In genomic region chr15:74377831-74378766, GRCh38 we compare ENCODE assay signal across 21 cellular contexts. TPM values are rescaled to one million over a fixed set of nuclear protein-coding genes. Genes with fewer than 3 reads are reported as not detected.
DNase-seq lines count a peak whose midpoint lies in the region; ATAC-seq, FAIRE-seq and TF ChIP-seq lines count a peak whose summit lies in the region.
"Had no signal": no experiment of that assay in that cellular context is flagged by ENCODE, and none has a peak within 500 bp of the region (broad histone marks: within the 10 kb centered on the region; RNA-seq: fewer than 3 reads in every experiment).

No MANE protein-coding gene starts in this region.

- no peak overlapping the region for H3K4me3 ChIP-seq in K562
- no peak overlapping the region for H3K4me3 ChIP-seq in smooth muscle cell
- H3K4me3 ChIP-seq: body of pancreas, stomach, transverse colon had no signal

- H3K36me3 Mint-ChIP-seq in HFFc6 (ENCODE audit: low read depth) = no peaks in the 10 kb centered on the region

- no peaks in the 10 kb centered on the region for H3K9me3 Mint-ChIP-seq in HFFc6
- H3K9me3 Mint-ChIP-seq: effector memory CD8-positive, alpha-beta T cell; neural crest cell had no signal

- no peak for TF ChIP-seq CTCF in HFFc6 (IDR thresholded peaks at IDR 0.05)
- no peak for TF ChIP-seq CTCF in K562 (IDR thresholded peaks at IDR 0.05 in 2 of 3, conservative IDR thresholded peaks at IDR 0.05 in 1 of 3; ENCODE audit: insufficient read depth in 2 of 3, low read depth in 1 of 3, low read length in 3 of 3)
- TF ChIP-seq CTCF in smooth muscle cell (IDR thresholded peaks at IDR 0.05; ENCODE audit: borderline replicate concordance, insufficient read depth, poor library complexity, severe bottlenecking) = no peak

- H3K9me3 ChIP-seq in K562 (replicated peaks; ENCODE audit: control insufficient read depth, insufficient read depth, low read depth, low read length) (no peaks in the 10 kb centered on the region), smooth muscle cell (replicated peaks; ENCODE audit: low read depth) (no peaks in the 10 kb centered on the region)
- H3K9me3 ChIP-seq: body of pancreas, stomach, transverse colon had no signal

- H3K79me2 ChIP-seq in K562 (ENCODE audit: control insufficient read depth, insufficient read depth, low read length) (no peaks in the 10 kb centered on the region), smooth muscle cell (ENCODE audit: low read depth) (no peaks in the 10 kb centered on the region)

- peaks cover 4% of the 10 kb centered on the region; the same call in 1 of the 2 replicates for H3K27me3 Mint-ChIP-seq in HFFc6 (ENCODE audit: insufficient read depth)

- H3K36me3 ChIP-seq in K562 (ENCODE audit: control insufficient read depth, insufficient read depth, low read length) (no peaks in the 10 kb centered on the region), smooth muscle cell (ENCODE audit: low read depth) (no peaks in the 10 kb centered on the region)
- H3K36me3 ChIP-seq: stomach, transverse colon had no signal

- H3K4me1 ChIP-seq in K562 (replicated peaks in 1 of 2; ENCODE audit: control insufficient read depth in 2 of 2, insufficient read depth in 2 of 2, low read length in 2 of 2) = peaks cover 14 to 27% of the 10 kb centered on the region in 2 experiments; a peak in 4 of 5 replicates
- H3K4me1 ChIP-seq in smooth muscle cell (ENCODE audit: low read depth) = no peaks in the 10 kb centered on the region

- no peaks in the 10 kb centered on the region for H3K27me3 ChIP-seq in K562 (ENCODE audit: control insufficient read depth in 2 of 2, insufficient read depth in 2 of 2, low read length in 2 of 2)
- H3K27me3 ChIP-seq in smooth muscle cell (ENCODE audit: low read depth) = no peaks in the 10 kb centered on the region
- H3K27me3 ChIP-seq: body of pancreas had no signal

- no peaks in the 10 kb centered on the region for H3F3A ChIP-seq in smooth muscle cell (ENCODE audit: low read depth)

- DNase-seq in activated effector memory CD4-positive, alpha-beta T cell treated with anti-CD3 and anti-CD28 coated beads, Interleukin-2, amount 50 U/mL, for 16 hours = peak; percentile 44
- DNase-seq in activated effector memory CD4-positive, alpha-beta T cell treated with Interleukin-2 at 50 U/mL for 16 hours = no peak
- DNase-seq in HFFc6 (no peak), K562 (ENCODE audit: extremely low read depth in 1 of 4, low spot score in 3 of 4) (no peak), smooth muscle cell (lab: John Stamatoyannopoulos, UW; ENCODE audit: unreplicated experiment) (no peak), CD1c-positive myeloid dendritic cell (ENCODE audit: extremely low spot score) (no peak)
- DNase-seq: activated CD4-positive, alpha-beta T cell treated with anti-CD3 and anti-CD28 coated beads for 1 hour; body of pancreas; effector memory CD8-positive, alpha-beta T cell; HCEC 1CT; midbrain; NCI-H2029; NCI-H446 treated with DMSO at 0.1 percent for 48 hours; NK-92 treated with Interleukin-12 subunit alpha and Interleukin-12 subunit beta, amount 100 ng/mL, for 24 hours; stomach; transverse colon had no signal

- ATAC-seq in K562 (no peak), HG02938 (IDR thresholded peaks at IDR 0.05; ENCODE audit: unreplicated experiment) (no peak), HG02840 (IDR thresholded peaks at IDR 0.05; ENCODE audit: low FRiP score, unreplicated experiment) (no peak)
- ATAC-seq: body of pancreas; effector memory CD8-positive, alpha-beta T cell had no signal

- no peak for TF ChIP-seq RAD21 in K562 (CRISPR knock-in tag; conservative IDR thresholded peaks at IDR 0.05 in 1 of 2, IDR thresholded peaks at IDR 0.05 in 1 of 2)

- whole genome bisulfite sequencing in K562 (ENCODE audit: insufficient coverage, low coverage, missing lambda C conversion rate) = 22% methylated on average over 13 of the region's 15 CpGs
- WGBS in smooth muscle cell (ENCODE audit: low lambda C conversion rate) = 84% methylated on average over 15 of the region's 15 CpGs

- intact Hi-C loops in K562 (cut with micrococcal nuclease) = loop anchor here (10.0 kb wide), 1 partner anchor 577 kb away; the partner anchor contains the start of gene RPP25

- CTCF ChIA-PET in K562 (lab: Yijun Ruan, JAX; ENCODE audit: low intra/inter-chr PET ratio) = interaction anchor here (0.5 to 0.6 kb wide), 2 partner anchors 107 to 637 kb away, joined by 3 to 5 read pairs; no protein-coding TSS in a partner anchor

- H4K20me1 ChIP-seq in K562 (replicated peaks; ENCODE audit: control insufficient read depth, insufficient read depth, low read length) = 0 out of 2 replicates have a peak, but pooled peaks cover 3% of the 10 kb centered on the region
- no peaks in the 10 kb centered on the region for H4K20me1 ChIP-seq in smooth muscle cell (ENCODE audit: low read depth)

- peaks cover 47% of the 10 kb centered on the region for H3K4me1 Mint-ChIP-seq in HFFc6 (ENCODE audit: low read depth)

- H2AFZ ChIP-seq in K562 (ENCODE audit: low read depth, low read length) (no peak overlapping the region), smooth muscle cell (ENCODE audit: low read depth) (no peak overlapping the region)

- in situ Hi-C loops in K562 (cut with MboI) = loop anchor here (5.0 kb wide), 1 partner anchor 389 kb away; no protein-coding TSS in a partner anchor

- no peak for FAIRE-seq in K562 (lab: Jason Lieb, UNC)

- H3K4me3 Mint-ChIP-seq in HFFc6 = no peak overlapping the region
- H3K4me3 Mint-ChIP-seq: effector memory CD8-positive, alpha-beta T cell; neural crest cell had no signal

- peak overlapping the region in 1 of 2 experiments; percentile 50; a peak in 1 of 4 replicates for H3K9ac ChIP-seq in K562 (ENCODE audit: insufficient read depth in 1 of 2, low read depth in 2 of 2, low read length in 2 of 2)
- H3K9ac ChIP-seq in smooth muscle cell (ENCODE audit: low read depth) = peak overlapping the region; percentile 84
- H3K9ac ChIP-seq: KMS-11 had no signal

- H3K27ac ChIP-seq in K562 (ENCODE audit: extremely low read depth, low read depth, low read length) (no peak overlapping the region), smooth muscle cell (ENCODE audit: low read depth) (peak overlapping the region; percentile 94)
- H3K27ac ChIP-seq: body of pancreas, KMS-11, stomach, transverse colon had no signal

- POLR2A ChIA-PET in K562 (lab: Yijun Ruan, JAX) = interaction anchor here (0.8 to 1.0 kb wide), 3 partner anchors 51 to 246 kb away, joined by 3 read pairs; no protein-coding TSS in a partner anchor

- no peaks in the 10 kb centered on the region for H3K9me1 ChIP-seq in K562 (ENCODE audit: control insufficient read depth, insufficient read depth, low read length)

- no peak for TF ChIP-seq EP300 in K562 (IDR thresholded peaks at IDR 0.05; ENCODE audit: low read length)

- H3K27ac Mint-ChIP-seq in HFFc6 = peak overlapping the region; percentile 31; the same call in 1 of the 2 replicates
- H3K27ac Mint-ChIP-seq: effector memory CD8-positive, alpha-beta T cell; progenitor cell of endocrine pancreas had no signal

- no peak for TF ChIP-seq POLR2A in K562 (conservative IDR thresholded peaks at IDR 0.05)

- BruUV-seq in K562 (replicated peaks; lab: Mats Ljungman, UMichigan) = no TSS peak

- no peak overlapping the region for H3K4me2 ChIP-seq in K562 (ENCODE audit: insufficient read depth, low read length)
- peak overlapping the region; percentile 53 for H3K4me2 ChIP-seq in smooth muscle cell
- H3K4me2 ChIP-seq: KMS-11 had no signal

RNA-seq across cellular contexts. Expression of gene CYP11A1, which starts 10.7 kb away (rescaled TPM):
- total RNA-seq in HFFc6 (2021; fragmentation: NEBNext Ultra II Directional; extraction: Animal tissue kit (Norgen Biotek cat#: 25700)) = under 1 TPM in 4 of 6 experiments, not detected in 2; 0.12 to 0.17 (median 0.14) TPM
- 0.21 TPM in 1 of 2 replicates, not detected in the other for total RNA-seq in K562 (2011; cell fraction: chromatin; rRNA removed; ENCODE audit: low replicate concordance)
- total RNA-seq in K562 (2011; cell fraction: nucleolus; rRNA removed) = not detected in 2 replicates
- not detected in 2 replicates for total RNA-seq in K562 (2011; cell fraction: nucleoplasm; rRNA removed)
- total RNA-seq in K562 (2014; rRNA removed) (0.12 TPM in 1 of 2 replicates, not detected in the other), K562 (2014; rRNA removed; fragmentation: Illumina TruSeq; extraction: Trizol) (not detected in 2 replicates), K562 (2015; rRNA removed; fragmentation: Illumina TruSeq; extraction: Trizol) (not detected in 2 replicates), K562 (2021) (0.16 and 0.25 TPM in 2 replicates), smooth muscle cell (2.2 and 6.6 TPM in 2 replicates)
- polyA plus RNA-seq in K562 (2011; rRNA removed) (0.23 and 0.24 TPM in 2 replicates), K562 (2014; fragmentation: Illumina TruSeq; extraction: Trizol) (0.06 TPM in 1 of 2 replicates, not detected in the other), K562 (2014; fragmentation: Nextera tagmentation; extraction: Ambion mirVana) (under 1 TPM; 0.06 to 0.10 TPM), K562 (2014; rRNA removed) (not detected in 2 replicates), smooth muscle cell (3.5 and 5.1 TPM in 2 replicates)
- 0.07 and 0.37 TPM in 2 replicates for polyA plus RNA-seq in K562 (2011; cell fraction: cytosol; rRNA removed)
- 0.08 and 0.61 TPM in 2 replicates for polyA plus RNA-seq in K562 (2011; cell fraction: nucleus; rRNA removed)
- polyA plus RNA-seq in K562 (2012) = 0.22 and 1.5 TPM in 2 replicates
- 0.35 TPM in 1 of 2 replicates, not detected in the other for polyA minus RNA-seq in K562 (2011; rRNA and poly(A)+ RNA removed)
- 0.38 TPM in 1 of 2 replicates, not detected in the other for polyA minus RNA-seq in K562 (2011; cell fraction: cytosol; rRNA and poly(A)+ RNA removed)
- polyA minus RNA-seq in K562 (2011; cell fraction: nucleus; rRNA and poly(A)+ RNA removed) = not detected in 2 replicates

RNA-seq across cellular contexts. Expression of gene SEMA7A, which starts 55.7 kb away (rescaled TPM):
- total RNA-seq in HFFc6 (2021; fragmentation: NEBNext Ultra II Directional; extraction: Animal tissue kit (Norgen Biotek cat#: 25700)) = 100 to 1,000 TPM; 115 to 196 (median 129) TPM
- total RNA-seq in K562 (2011; cell fraction: chromatin; rRNA removed; ENCODE audit: low replicate concordance) = 17.2 and 52.5 TPM in 2 replicates
- 48.0 and 55.7 TPM in 2 replicates for total RNA-seq in K562 (2011; cell fraction: nucleolus; rRNA removed)
- total RNA-seq in K562 (2011; cell fraction: nucleoplasm; rRNA removed) = 32.8 and 33.4 TPM in 2 replicates
- total RNA-seq in K562 (2014; rRNA removed) (4.8 and 5.7 TPM in 2 replicates), K562 (2014; rRNA removed; fragmentation: Illumina TruSeq; extraction: Trizol) (1.7 and 3.3 TPM in 2 replicates), K562 (2015; rRNA removed; fragmentation: Illumina TruSeq; extraction: Trizol) (6.1 and 6.6 TPM in 2 replicates), K562 (2021) (6.2 and 6.8 TPM in 2 replicates), smooth muscle cell (33.7 and 44.5 TPM in 2 replicates)
- polyA plus RNA-seq in K562 (2011; rRNA removed) (8.2 and 12.8 TPM in 2 replicates), K562 (2014; fragmentation: Illumina TruSeq; extraction: Trizol) (6.4 and 6.8 TPM in 2 replicates), K562 (2014; fragmentation: Nextera tagmentation; extraction: Ambion mirVana) (under 1 TPM in 1 of 2 experiments, not detected in 1; 0.04 TPM), K562 (2014; rRNA removed) (3.6 and 7.2 TPM in 2 replicates), smooth muscle cell (9.3 and 14.9 TPM in 2 replicates)
- polyA plus RNA-seq in K562 (2011; cell fraction: cytosol; rRNA removed) = 15.1 and 15.7 TPM in 2 replicates
- 24.4 and 28.1 TPM in 2 replicates for polyA plus RNA-seq in K562 (2011; cell fraction: nucleus; rRNA removed)
- 12.7 and 16.6 TPM in 2 replicates for polyA plus RNA-seq in K562 (2012)
- polyA minus RNA-seq in K562 (2011; rRNA and poly(A)+ RNA removed) = 7.0 and 9.6 TPM in 2 replicates
- polyA minus RNA-seq in K562 (2011; cell fraction: cytosol; rRNA and poly(A)+ RNA removed) = 8.2 and 10.7 TPM in 2 replicates
- 8.9 and 13.2 TPM in 2 replicates for polyA minus RNA-seq in K562 (2011; cell fraction: nucleus; rRNA and poly(A)+ RNA removed)
